In genomic region chr3:194287977-194288706, GRCh38 we compare ENCODE assay signal across 1 cellular context.
TF ChIP-seq lines count a peak whose summit lies in the region.

No MANE protein-coding gene starts in this region.

TF ChIP-seq in SK-N-SH, 30 proteins besides CTCF, POLR2A, EP300 and RAD21:
- TF ChIP-seq, protein P1, sequence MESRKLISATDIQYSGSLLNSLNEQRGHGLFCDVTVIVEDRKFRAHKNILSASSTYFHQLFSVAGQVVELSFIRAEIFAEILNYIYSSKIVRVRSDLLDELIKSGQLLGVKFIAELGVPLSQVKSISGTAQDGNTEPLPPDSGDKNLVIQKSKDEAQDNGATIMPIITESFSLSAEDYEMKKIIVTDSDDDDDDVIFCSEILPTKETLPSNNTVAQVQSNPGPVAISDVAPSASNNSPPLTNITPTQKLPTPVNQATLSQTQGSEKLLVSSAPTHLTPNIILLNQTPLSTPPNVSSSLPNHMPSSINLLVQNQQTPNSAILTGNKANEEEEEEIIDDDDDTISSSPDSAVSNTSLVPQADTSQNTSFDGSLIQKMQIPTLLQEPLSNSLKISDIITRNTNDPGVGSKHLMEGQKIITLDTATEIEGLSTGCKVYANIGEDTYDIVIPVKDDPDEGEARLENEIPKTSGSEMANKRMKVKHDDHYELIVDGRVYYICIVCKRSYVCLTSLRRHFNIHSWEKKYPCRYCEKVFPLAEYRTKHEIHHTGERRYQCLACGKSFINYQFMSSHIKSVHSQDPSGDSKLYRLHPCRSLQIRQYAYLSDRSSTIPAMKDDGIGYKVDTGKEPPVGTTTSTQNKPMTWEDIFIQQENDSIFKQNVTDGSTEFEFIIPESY (IDR thresholded peaks at IDR 0.05; ENCODE audit: borderline replicate concordance, low read depth): no peak
- TF ChIP-seq MXI1 (IDR thresholded peaks at IDR 0.05; ENCODE audit: low read depth, low read length) (no peak), FOXJ3 (CRISPR knock-in tag; IDR thresholded peaks at IDR 0.05) (no peak), POLR2AphosphoS5 (IDR thresholded peaks at IDR 0.05; ENCODE audit: low read depth, low read length) (no peak), CHD2 (IDR thresholded peaks at IDR 0.05; ENCODE audit: low read length, partially characterized antibody) (no peak), SIN3A (IDR thresholded peaks at IDR 0.05; ENCODE audit: borderline replicate concordance, low read depth, low read length) (no peak), TEAD4 (IDR thresholded peaks at IDR 0.05; ENCODE audit: borderline replicate concordance, insufficient read depth) (no peak), JUND (IDR thresholded peaks at IDR 0.05) (no peak), GABPA (IDR thresholded peaks at IDR 0.05; ENCODE audit: low read depth) (no peak), PBX3 (IDR thresholded peaks at IDR 0.05) (no peak), EZH2phosphoT487 (IDR thresholded peaks at IDR 0.05; ENCODE audit: borderline replicate concordance, low read depth) (no peak), TCF12 (IDR thresholded peaks at IDR 0.05) (no peak), NRF1 (IDR thresholded peaks at IDR 0.05; ENCODE audit: low read depth, low read length) (no peak)
- TF ChIP-seq, protein P2, sequence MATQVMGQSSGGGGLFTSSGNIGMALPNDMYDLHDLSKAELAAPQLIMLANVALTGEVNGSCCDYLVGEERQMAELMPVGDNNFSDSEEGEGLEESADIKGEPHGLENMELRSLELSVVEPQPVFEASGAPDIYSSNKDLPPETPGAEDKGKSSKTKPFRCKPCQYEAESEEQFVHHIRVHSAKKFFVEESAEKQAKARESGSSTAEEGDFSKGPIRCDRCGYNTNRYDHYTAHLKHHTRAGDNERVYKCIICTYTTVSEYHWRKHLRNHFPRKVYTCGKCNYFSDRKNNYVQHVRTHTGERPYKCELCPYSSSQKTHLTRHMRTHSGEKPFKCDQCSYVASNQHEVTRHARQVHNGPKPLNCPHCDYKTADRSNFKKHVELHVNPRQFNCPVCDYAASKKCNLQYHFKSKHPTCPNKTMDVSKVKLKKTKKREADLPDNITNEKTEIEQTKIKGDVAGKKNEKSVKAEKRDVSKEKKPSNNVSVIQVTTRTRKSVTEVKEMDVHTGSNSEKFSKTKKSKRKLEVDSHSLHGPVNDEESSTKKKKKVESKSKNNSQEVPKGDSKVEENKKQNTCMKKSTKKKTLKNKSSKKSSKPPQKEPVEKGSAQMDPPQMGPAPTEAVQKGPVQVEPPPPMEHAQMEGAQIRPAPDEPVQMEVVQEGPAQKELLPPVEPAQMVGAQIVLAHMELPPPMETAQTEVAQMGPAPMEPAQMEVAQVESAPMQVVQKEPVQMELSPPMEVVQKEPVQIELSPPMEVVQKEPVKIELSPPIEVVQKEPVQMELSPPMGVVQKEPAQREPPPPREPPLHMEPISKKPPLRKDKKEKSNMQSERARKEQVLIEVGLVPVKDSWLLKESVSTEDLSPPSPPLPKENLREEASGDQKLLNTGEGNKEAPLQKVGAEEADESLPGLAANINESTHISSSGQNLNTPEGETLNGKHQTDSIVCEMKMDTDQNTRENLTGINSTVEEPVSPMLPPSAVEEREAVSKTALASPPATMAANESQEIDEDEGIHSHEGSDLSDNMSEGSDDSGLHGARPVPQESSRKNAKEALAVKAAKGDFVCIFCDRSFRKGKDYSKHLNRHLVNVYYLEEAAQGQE (IDR thresholded peaks at IDR 0.05; ENCODE audit: low read depth, low read length): no peak
- TF ChIP-seq, protein P3, sequence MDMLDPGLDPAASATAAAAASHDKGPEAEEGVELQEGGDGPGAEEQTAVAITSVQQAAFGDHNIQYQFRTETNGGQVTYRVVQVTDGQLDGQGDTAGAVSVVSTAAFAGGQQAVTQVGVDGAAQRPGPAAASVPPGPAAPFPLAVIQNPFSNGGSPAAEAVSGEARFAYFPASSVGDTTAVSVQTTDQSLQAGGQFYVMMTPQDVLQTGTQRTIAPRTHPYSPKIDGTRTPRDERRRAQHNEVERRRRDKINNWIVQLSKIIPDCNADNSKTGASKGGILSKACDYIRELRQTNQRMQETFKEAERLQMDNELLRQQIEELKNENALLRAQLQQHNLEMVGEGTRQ (IDR thresholded peaks at IDR 0.05; ENCODE audit: borderline replicate concordance, low read depth, low read length): no peak
